In the genomic region with DNA sequence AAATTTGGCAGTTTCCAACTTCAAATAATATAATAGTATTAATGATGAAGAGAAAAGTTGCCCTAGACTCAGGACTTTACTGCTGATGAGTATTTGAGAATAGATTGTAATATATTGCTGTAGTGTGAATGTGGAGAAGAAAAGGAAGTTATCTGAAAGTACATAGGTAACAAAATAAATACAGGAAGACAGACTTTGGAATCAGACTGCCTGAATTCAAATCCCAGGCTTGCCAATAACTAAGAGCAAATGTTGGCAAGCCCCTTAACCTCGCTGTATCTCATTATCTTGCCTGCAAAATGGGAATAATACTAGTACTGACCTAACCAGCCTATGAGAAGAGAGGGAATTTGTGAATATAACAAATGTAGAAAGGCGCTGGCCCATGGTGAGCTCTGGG, we compare ENCODE assay signal across 8 cellular contexts.
"Had no signal": no experiment of that assay in that cellular context is flagged by ENCODE, and none has a peak within 500 bp of the region (broad histone marks: within the 10 kb centered on the region; RNA-seq: fewer than 3 reads in every experiment).

No MANE protein-coding gene starts in this region.

- H3K4me3 ChIP-seq: GM23338, HAP-1, K562 had no signal

- H3K4me3 Mint-ChIP-seq: GM23338 had no signal

- H3K9me3 ChIP-seq: HAP-1 had no signal

- H3K36me3 ChIP-seq: HAP-1 had no signal

- H3K4me1 ChIP-seq: HAP-1 had no signal

- ATAC-seq: GM23338, HCT116, K562 had no signal

- DNase-seq: H7, IMR-90, KG1 had no signal

- H3K9me3 Mint-ChIP-seq: GM23338 had no signal

- H3K27ac ChIP-seq: HL-60 had no signal

- H3K27ac Mint-ChIP-seq: GM23338 had no signal
